In genomic region chr3:13452490-13453335, GRCh38 we compare ENCODE assay signal across 8 cellular contexts. TPM values are rescaled to one million over a fixed set of nuclear protein-coding genes. Genes with fewer than 3 reads are reported as not detected.
DNase-seq lines count a peak whose midpoint lies in the region; ATAC-seq and TF ChIP-seq lines count a peak whose summit lies in the region.

No MANE protein-coding gene starts in this region.

- H3K4me3 Mint-ChIP-seq in activated naive CD4-positive, alpha-beta T cell treated with anti-CD3 and anti-CD28 coated beads, Interleukin-2, amount 10 ng/mL, durations not matched to agents 7 days and 5 days = peak overlapping the region; percentile 86

- H3K9me3 ChIP-seq in DND-41 (ENCODE audit: insufficient read depth, low read length, severe bottlenecking) = no peaks in the 10 kb centered on the region
- H3K9me3 ChIP-seq in OCI-LY7 (ENCODE audit: low read length) = no peaks in the 10 kb centered on the region
- H3K9me3 ChIP-seq in neutrophil = no peaks in the 10 kb centered on the region

- H3K4me3 ChIP-seq in DND-41 (ENCODE audit: low read depth in 1 of 2, low read length in 2 of 2) = no peak overlapping the region
- H3K4me3 ChIP-seq in OCI-LY7 (ENCODE audit: low read depth, low read length, poor library complexity, severe bottlenecking) = peak overlapping the region; percentile 65
- H3K4me3 ChIP-seq in neutrophil (ENCODE audit: low read depth in 1 of 2, low read length in 1 of 2) = peak overlapping the region; percentile 63 to 69

- H3K27me3 ChIP-seq in DND-41 (ENCODE audit: insufficient read depth, low read length, poor library complexity) (no peaks in the 10 kb centered on the region), neutrophil (no peaks in the 10 kb centered on the region)

- no TSS peak for BruUV-seq in OCI-LY7 (replicated peaks; lab: Mats Ljungman, UMichigan)

- ATAC-seq in DND-41 (ENCODE audit: insufficient read depth, low read depth) (peak; percentile 48; the same call in 2 of the 3 replicates), HG03196 (IDR thresholded peaks at IDR 0.05; ENCODE audit: unreplicated experiment) (peak; percentile 22)

- POLR2A ChIA-PET in OCI-LY7 (lab: Charles Lee) = interaction anchor here (0.9 to 5.6 kb wide), 13 partner anchors 24 to 366 kb away, joined by 3 to 61 read pairs (median 4); partner anchors contain the start of genes HDAC11 and NUP210

- intact Hi-C loops in OCI-LY7 (cut with micrococcal nuclease; ENCODE audit: unreplicated experiment) = loop anchor here (1.0 to 10.0 kb wide), 8 partner anchors 24 to 360 kb away; no protein-coding TSS in a partner anchor

- no peak overlapping the region for H3K9ac ChIP-seq in DND-41 (ENCODE audit: low read depth, low read length)

- peak; percentile 52 for DNase-seq in DND-41
- DNase-seq in OCI-LY7 (ENCODE audit: low spot score) = peak; percentile 77
- DNase-seq in activated naive CD4-positive, alpha-beta T cell treated with anti-CD3 and anti-CD28 coated beads, Interleukin-2, amount 10 ng/mL, durations not matched to agents 7 days and 5 days = peak; percentile 60
- DNase-seq in foreskin melanocyte = peak; percentile 73
- no peak for DNase-seq in NCI-H1105 (lab: John Stamatoyannopoulos, UW)
- DNase-seq in islet precursor cell = no peak

- H3K27ac ChIP-seq in DND-41 (ENCODE audit: low read length) (peak overlapping the region; percentile 62), OCI-LY7 (ENCODE audit: low read depth, low read length, poor library complexity, severe bottlenecking) (peak overlapping the region; percentile 83), neutrophil (peak overlapping the region; percentile 84)

- H3K27me3 Mint-ChIP-seq in activated naive CD4-positive, alpha-beta T cell treated with anti-CD3 and anti-CD28 coated beads, Interleukin-2, amount 10 ng/mL, durations not matched to agents 7 days and 5 days = peaks cover 7% of the 10 kb centered on the region

- H3K4me2 ChIP-seq in DND-41 (ENCODE audit: insufficient read depth, low read length) = peak overlapping the region; percentile 32; the same call in 1 of the 2 replicates
- peak overlapping the region; percentile 81 for H3K4me2 ChIP-seq in OCI-LY7 (ENCODE audit: low read length)

- CTCF ChIA-PET in OCI-LY7 (lab: Charles Lee; ENCODE audit: unreplicated experiment) = interaction anchor here (0.6 to 2.1 kb wide), 17 partner anchors 8 to 361 kb away, joined by 3 to 10 read pairs (median 4); no protein-coding TSS in a partner anchor
- CTCF ChIA-PET in activated naive CD4-positive, alpha-beta T cell treated with anti-CD3 and anti-CD28 coated beads, Interleukin-2, amount 10 ng/mL, durations not matched to agents 7 days and 5 days (lab: Charles Lee) = interaction anchor here (0.8 to 4.1 kb wide), 38 partner anchors 9 to 361 kb away, joined by 3 to 105 read pairs (median 5); partner anchors contain the start of gene NUP210

- no peaks in the 10 kb centered on the region for H3K9me2 ChIP-seq in OCI-LY7 (ENCODE audit: insufficient read depth, low read length)

- H3K36me3 ChIP-seq in DND-41 (ENCODE audit: insufficient read depth, low read length) = no peaks in the 10 kb centered on the region
- H3K36me3 ChIP-seq in OCI-LY7 (ENCODE audit: insufficient read depth, low read length) = no peaks in the 10 kb centered on the region
- no peaks in the 10 kb centered on the region for H3K36me3 ChIP-seq in neutrophil

- H4K20me1 ChIP-seq in DND-41 (ENCODE audit: insufficient read depth, low read length) = no peaks in the 10 kb centered on the region
- H4K20me1 ChIP-seq in OCI-LY7 (ENCODE audit: insufficient read depth, low read length) = no peaks in the 10 kb centered on the region

- no peaks in the 10 kb centered on the region for H3K36me3 Mint-ChIP-seq in activated naive CD4-positive, alpha-beta T cell treated with anti-CD3 and anti-CD28 coated beads, Interleukin-2, amount 10 ng/mL, durations not matched to agents 7 days and 5 days

- H3K79me2 ChIP-seq in DND-41 (ENCODE audit: insufficient read depth, low read length) (no peaks in the 10 kb centered on the region), OCI-LY7 (ENCODE audit: insufficient read depth, low read depth, low read length) (no peaks in the 10 kb centered on the region)

- H2AFZ ChIP-seq in DND-41 (ENCODE audit: low read depth, low read length) (peak overlapping the region; percentile 58), OCI-LY7 (ENCODE audit: low read length) (peak overlapping the region; percentile 75)

- TF ChIP-seq CTCF in DND-41 (IDR thresholded peaks at IDR 0.05; ENCODE audit: borderline replicate concordance, extremely low read depth, low read length, poor library complexity, severe bottlenecking) = peak; percentile 76
- TF ChIP-seq CTCF in OCI-LY7 (conservative IDR thresholded peaks at IDR 0.05; ENCODE audit: low read length) = peak; percentile 95
- TF ChIP-seq CTCF in neutrophil (IDR thresholded peaks at IDR 0.05) = peak; percentile 34

- H3K4me1 Mint-ChIP-seq in activated naive CD4-positive, alpha-beta T cell treated with anti-CD3 and anti-CD28 coated beads, Interleukin-2, amount 10 ng/mL, durations not matched to agents 7 days and 5 days = peaks cover 33% of the 10 kb centered on the region

- no peaks in the 10 kb centered on the region for H3K9me3 Mint-ChIP-seq in activated naive CD4-positive, alpha-beta T cell treated with anti-CD3 and anti-CD28 coated beads, Interleukin-2, amount 10 ng/mL, durations not matched to agents 7 days and 5 days

- peak overlapping the region; percentile 91 for H3K27ac Mint-ChIP-seq in activated naive CD4-positive, alpha-beta T cell treated with anti-CD3 and anti-CD28 coated beads, Interleukin-2, amount 10 ng/mL, durations not matched to agents 7 days and 5 days

- H3K4me1 ChIP-seq in DND-41 (ENCODE audit: insufficient read depth, low read length) = peaks cover 37% of the 10 kb centered on the region
- H3K4me1 ChIP-seq in OCI-LY7 (ENCODE audit: insufficient read depth, low read length, poor library complexity, severe bottlenecking) = peaks cover 24% of the 10 kb centered on the region
- peaks cover 13 to 17% of the 10 kb centered on the region in 2 experiments for H3K4me1 ChIP-seq in neutrophil (ENCODE audit: control insufficient read depth in 1 of 2, insufficient read depth in 1 of 2, low read depth in 1 of 2, low read length in 1 of 2)

RNA-seq across cellular contexts. Expression of gene HDAC11, which starts 27.4 kb away (rescaled TPM):
- 0.18 and 1.1 TPM in 2 replicates for total RNA-seq in OCI-LY7 (2014; rRNA removed; shearing (Covaris generic))
- total RNA-seq in OCI-LY7 (2022) = 0.74 and 1.3 TPM in 2 replicates

RNA-seq across cellular contexts. Expression of gene NUP210, which starts 32.6 kb away (rescaled TPM):
- total RNA-seq in OCI-LY7 (2014; rRNA removed; shearing (Covaris generic)) = 165 and 195 TPM in 2 replicates
- total RNA-seq in OCI-LY7 (2022) = 231 and 232 TPM in 2 replicates

Comparison
In these comparisons a context has a peak if more than half of its experiments do, and no peak if none do; other contexts are left out.
1. DNase-seq: peak in DND-41 (single experiment), OCI-LY7 (single experiment), activated naive CD4-positive, alpha-beta T cell treated with anti-CD3 and anti-CD28 coated beads, Interleukin-2, amount 10 ng/mL, durations not matched to agents 7 days and 5 days (single experiment) and foreskin melanocyte (single experiment); none in NCI-H1105 (single experiment) and islet precursor cell (single experiment).
2. H3K4me3 ChIP-seq: peak in OCI-LY7 (single experiment) and neutrophil (2 of 2); none in DND-41 (0 of 2).
3. CTCF ChIP-seq: peak in every context shown above with its lines; median percentile 95 in OCI-LY7; 76 in DND-41; 34 in neutrophil.
4. Peak in every context shown above with its lines, with median percentiles within 50 percentile points of each other: H3K27ac ChIP-seq.